ENCODE assay signal across 1 cellular context in genomic region chr12:48937170-48937569, GRCh38.
TF ChIP-seq lines count a peak whose summit lies in the region.

No MANE protein-coding gene starts in this region.

TF ChIP-seq in K562, 482 proteins besides CTCF, POLR2A, EP300 and RAD21:
- TF ChIP-seq NBN (IDR thresholded peaks at IDR 0.05; ENCODE audit: low read depth) (no peak), RHOXF2B (CRISPR knock-in tag; conservative IDR thresholded peaks at IDR 0.05) (no peak), GTF2E2 (tag; IDR thresholded peaks at IDR 0.05) (no peak), BMI1 (IDR thresholded peaks at IDR 0.05; ENCODE audit: low read length) (no peak), ZNF217 (CRISPR knock-in tag; IDR thresholded peaks at IDR 0.05) (no peak)
